In the genomic region with DNA sequence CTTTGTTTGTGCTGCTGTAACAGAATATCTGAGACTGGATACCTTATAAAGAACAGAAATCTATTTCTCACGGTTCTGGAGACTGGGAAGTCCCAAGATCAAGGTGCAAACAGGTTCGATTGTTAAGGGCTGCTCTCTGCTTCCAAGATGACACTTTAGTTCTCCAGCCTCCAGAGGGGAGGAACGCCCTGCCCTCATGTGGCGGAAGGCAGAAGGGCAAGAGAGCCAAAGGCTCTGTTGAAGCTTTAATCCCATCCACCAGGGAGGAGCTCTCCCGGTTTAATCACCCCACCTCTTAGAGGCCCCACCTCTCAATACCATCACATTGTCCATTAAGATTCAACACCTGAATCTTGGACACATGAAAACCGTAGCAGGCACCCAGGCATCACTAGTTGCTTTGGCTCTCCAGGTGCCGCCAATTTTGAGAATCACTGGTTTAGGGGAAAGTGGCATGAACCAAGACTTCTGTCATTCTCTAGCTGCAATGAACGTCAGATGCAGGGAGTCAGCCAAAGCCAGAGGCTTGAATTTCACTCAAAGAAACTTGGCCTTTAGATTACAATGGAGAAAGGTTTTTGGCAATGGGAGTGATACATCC, we compare ENCODE assay signal across 8 cellular contexts. TPM values are rescaled to one million over a fixed set of nuclear protein-coding genes. Genes with fewer than 3 reads are reported as not detected.
DNase-seq lines count a peak whose midpoint lies in the region; ATAC-seq, FAIRE-seq and TF ChIP-seq lines count a peak whose summit lies in the region.

No MANE protein-coding gene starts in this region.

- H3K27ac Mint-ChIP-seq in stimulated activated effector memory CD8-positive, alpha-beta T cell treated with anti-CD3 and anti-CD28 coated beads, Interleukin-12 subunit alpha, Interleukin-12 subunit beta, amount 100 ng/mL, for 72 hours, result no peak overlapping the region

- POLR2A ChIA-PET in GM12878 (lab: Charles Lee), result interaction anchor here (0.8 to 1.3 kb wide), 2 partner anchors 8 to 135 kb away, joined by 3 to 5 read pairs; no protein-coding TSS in a partner anchor

- H3K9ac ChIP-seq in GM12878 (ENCODE audit: control insufficient read depth, insufficient read depth, low read length), result no peak overlapping the region

- no peak overlapping the region for H3K27ac ChIP-seq in GM12878 (ENCODE audit: control insufficient read depth, insufficient read depth)

- BruUV-seq in GM12878 (replicated peaks; lab: Mats Ljungman, UMichigan), result no TSS peak

- H2AFZ ChIP-seq in GM12878 (ENCODE audit: control insufficient read depth, low read depth, low read length), result no peak overlapping the region

- RAD21 ChIA-PET in GM12878 (lab: Charles Lee; ENCODE audit: unreplicated experiment), result interaction anchor here (0.5 to 2.6 kb wide), 8 partner anchors 103 to 532 kb away, joined by 3 to 37 read pairs (median 3); no protein-coding TSS in a partner anchor

- H3K4me2 ChIP-seq in GM12878 (ENCODE audit: control insufficient read depth, insufficient read depth), result no peak overlapping the region

- H3K36me3 ChIP-seq in GM12878 (ENCODE audit: control insufficient read depth in 2 of 2, insufficient read depth in 2 of 2, low read length in 1 of 2), result no peaks in the 10 kb centered on the region

- intact Hi-C loops in GM12878 (cut with micrococcal nuclease; ENCODE audit: unreplicated experiment) (loop anchor here (1.0 kb wide), 1 partner anchor 135 kb away; no protein-coding TSS in a partner anchor), left colon (cut with DNase I, micrococcal nuclease) (no loop called here)

- H3K4me1 Mint-ChIP-seq in stimulated activated effector memory CD8-positive, alpha-beta T cell treated with anti-CD3 and anti-CD28 coated beads, Interleukin-12 subunit alpha, Interleukin-12 subunit beta, amount 100 ng/mL, for 72 hours, result peaks cover 13% of the 10 kb centered on the region

- peak; percentile 72 for TF ChIP-seq RAD21 in GM12878 (IDR thresholded peaks at IDR 0.05; ENCODE audit: insufficient read depth, low read depth, low read length)

- no peaks in the 10 kb centered on the region for H3K9me3 ChIP-seq in GM12878 (replicated peaks; ENCODE audit: control insufficient read depth, insufficient read depth, low read length)

- in situ Hi-C loops in GM12878 (cut with MboI), result no loop called here

- no peak for FAIRE-seq in GM12878 (lab: Jason Lieb, UNC)

- no peaks in the 10 kb centered on the region for H3K4me1 ChIP-seq in GM12878 (ENCODE audit: control insufficient read depth, insufficient read depth, low read length)

- no peaks in the 10 kb centered on the region for H4K20me1 ChIP-seq in GM12878 (ENCODE audit: control insufficient read depth, insufficient read depth)

- no peaks in the 10 kb centered on the region for H3K27me3 ChIP-seq in GM12878 (replicated peaks in 1 of 2; ENCODE audit: control insufficient read depth in 2 of 2, insufficient read depth in 2 of 2, low read length in 1 of 2)

- peak; percentile 67 to 77 (median 69) for TF ChIP-seq CTCF in GM12878 (IDR thresholded peaks at IDR 0.05 in 2 of 3, conservative IDR thresholded peaks at IDR 0.05 in 1 of 3; ENCODE audit: control insufficient read depth in 2 of 3, extremely low read depth in 1 of 3, insufficient read depth in 1 of 3, low read depth in 3 of 3, low read length in 3 of 3)

- H3K36me3 Mint-ChIP-seq in stimulated activated effector memory CD8-positive, alpha-beta T cell treated with anti-CD3 and anti-CD28 coated beads, Interleukin-12 subunit alpha, Interleukin-12 subunit beta, amount 100 ng/mL, for 72 hours, result no peaks in the 10 kb centered on the region

- H3K79me2 ChIP-seq in GM12878 (ENCODE audit: control insufficient read depth, insufficient read depth, low read length), result no peaks in the 10 kb centered on the region

- DNase-seq in NCI-H748 (lab: John Stamatoyannopoulos, UW; ENCODE audit: unreplicated experiment) (peak; percentile 52), NCI-H748 treated with DMSO at 0.1 percent for 48 hours (lab: John Stamatoyannopoulos, UW) (no peak), SW480 (ENCODE audit: low spot score) (peak; percentile 49), GM12878 (ENCODE audit: low read depth, low spot score) (no peak), left colon (peak; percentile 41 to 64)
- DNase-seq in stimulated activated effector memory CD8-positive, alpha-beta T cell treated with anti-CD3 and anti-CD28 coated beads, Interleukin-12 subunit alpha, Interleukin-12 subunit beta, amount 100 ng/mL, for 72 hours (ENCODE audit: low spot score in 2 of 2), result peak in 1 of 2 donors; percentile 52

- TF ChIP-seq EP300 in GM12878 (IDR thresholded peaks at IDR 0.05; ENCODE audit: borderline replicate concordance in 1 of 2, control insufficient read depth in 1 of 2, low read depth in 2 of 2, low read length in 2 of 2), result no peak

- H3K4me3 Mint-ChIP-seq in stimulated activated effector memory CD8-positive, alpha-beta T cell treated with anti-CD3 and anti-CD28 coated beads, Interleukin-12 subunit alpha, Interleukin-12 subunit beta, amount 100 ng/mL, for 72 hours, result no peak overlapping the region

- ATAC-seq in HG03460 (IDR thresholded peaks at IDR 0.05; ENCODE audit: unreplicated experiment) (peak; percentile 70), GM12878 (peak; percentile 91), left colon (peak; percentile 85), HG03097 (IDR thresholded peaks at IDR 0.05; ENCODE audit: low FRiP score, unreplicated experiment) (no peak)
- ATAC-seq in stimulated activated effector memory CD8-positive, alpha-beta T cell treated with anti-CD3 and anti-CD28 coated beads, Interleukin-12 subunit alpha, Interleukin-12 subunit beta, amount 100 ng/mL, for 72 hours, result peak; percentile 65

- H3K9me3 Mint-ChIP-seq in stimulated activated effector memory CD8-positive, alpha-beta T cell treated with anti-CD3 and anti-CD28 coated beads, Interleukin-12 subunit alpha, Interleukin-12 subunit beta, amount 100 ng/mL, for 72 hours, result no peaks in the 10 kb centered on the region

- 14% methylated on average over 8 of the region's 8 CpGs for WGBS in GM12878 (ENCODE audit: insufficient coverage, insufficient replicate concordance, low lambda C conversion rate, missing lambda C conversion rate)

- CTCF ChIA-PET in GM12878 (lab: Yijun Ruan, JAX), result interaction anchor here (0.6 to 3.6 kb wide), 12 partner anchors 8 to 532 kb away, joined by 3 to 68 read pairs (median 4); no protein-coding TSS in a partner anchor

- TF ChIP-seq POLR2A in GM12878 (IDR thresholded peaks at IDR 0.05; ENCODE audit: low read depth, low read length), result no peak

- no peak overlapping the region for H3K4me3 ChIP-seq in GM12878

- SMC1A ChIA-PET in GM12878 (lab: Charles Lee; ENCODE audit: uncharacterized antibody, unreplicated experiment), result interaction anchor here (0.8 to 3.0 kb wide), 5 partner anchors 104 to 139 kb away, joined by 3 to 42 read pairs (median 6); no protein-coding TSS in a partner anchor

TF ChIP-seq in GM12878, 131 proteins besides CTCF, POLR2A, EP300 and RAD21:
- TF ChIP-seq SMC3 (IDR thresholded peaks at IDR 0.05; ENCODE audit: borderline replicate concordance, low read length) (peak; percentile 41; the same call in 1 of the 2 replicates), YY1 (IDR thresholded peaks at IDR 0.05; ENCODE audit: low read depth, low read length) (0 out of 2 replicates have a peak, but pooled peaks have one; percentile 35)
- TF ChIP-seq, protein P1, sequence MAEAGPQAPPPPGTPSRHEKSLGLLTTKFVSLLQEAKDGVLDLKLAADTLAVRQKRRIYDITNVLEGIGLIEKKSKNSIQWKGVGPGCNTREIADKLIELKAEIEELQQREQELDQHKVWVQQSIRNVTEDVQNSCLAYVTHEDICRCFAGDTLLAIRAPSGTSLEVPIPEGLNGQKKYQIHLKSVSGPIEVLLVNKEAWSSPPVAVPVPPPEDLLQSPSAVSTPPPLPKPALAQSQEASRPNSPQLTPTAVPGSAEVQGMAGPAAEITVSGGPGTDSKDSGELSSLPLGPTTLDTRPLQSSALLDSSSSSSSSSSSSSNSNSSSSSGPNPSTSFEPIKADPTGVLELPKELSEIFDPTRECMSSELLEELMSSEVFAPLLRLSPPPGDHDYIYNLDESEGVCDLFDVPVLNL (IDR thresholded peaks at IDR 0.05; ENCODE audit: low read depth, low read length), result no peak
- TF ChIP-seq, protein P2, sequence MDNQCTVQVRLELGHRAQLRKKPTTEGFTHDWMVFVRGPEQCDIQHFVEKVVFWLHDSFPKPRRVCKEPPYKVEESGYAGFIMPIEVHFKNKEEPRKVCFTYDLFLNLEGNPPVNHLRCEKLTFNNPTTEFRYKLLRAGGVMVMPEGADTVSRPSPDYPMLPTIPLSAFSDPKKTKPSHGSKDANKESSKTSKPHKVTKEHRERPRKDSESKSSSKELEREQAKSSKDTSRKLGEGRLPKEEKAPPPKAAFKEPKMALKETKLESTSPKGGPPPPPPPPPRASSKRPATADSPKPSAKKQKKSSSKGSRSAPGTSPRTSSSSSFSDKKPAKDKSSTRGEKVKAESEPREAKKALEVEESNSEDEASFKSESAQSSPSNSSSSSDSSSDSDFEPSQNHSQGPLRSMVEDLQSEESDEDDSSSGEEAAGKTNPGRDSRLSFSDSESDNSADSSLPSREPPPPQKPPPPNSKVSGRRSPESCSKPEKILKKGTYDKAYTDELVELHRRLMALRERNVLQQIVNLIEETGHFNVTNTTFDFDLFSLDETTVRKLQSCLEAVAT (IDR thresholded peaks at IDR 0.05), result 0 out of 2 replicates have a peak, but pooled peaks have one; percentile 46

RNA-seq across cellular contexts. Expression of a gene that starts 15.6 kb away (rescaled TPM):
- total RNA-seq in GM12878 (2013; cell fraction: nucleolus; rRNA removed), result not detected in 2 replicates
- total RNA-seq in GM12878 (2014; rRNA removed), result 0.34 TPM in 1 of 2 replicates, not detected in the other
- total RNA-seq in GM12878 (2014; rRNA removed; fragmentation: Illumina TruSeq; extraction: Trizol), result not detected in 2 replicates
- total RNA-seq in GM12878 (2021), result 0.45 and 0.59 TPM in 2 replicates
- 0.13 TPM for polyA plus RNA-seq in GM12878 (2011; ENCODE audit: low read depth)
- polyA plus RNA-seq in GM12878 (2011; rRNA removed), result 0.09 and 0.14 TPM in 2 replicates
- 0.13 and 0.27 TPM in 2 replicates for polyA plus RNA-seq in GM12878 (2011; cell fraction: cytosol; rRNA removed)
- not detected in 2 replicates for polyA plus RNA-seq in GM12878 (2011; cell fraction: nucleus; rRNA removed)
- polyA plus RNA-seq in GM12878 (2012), result 0.16 and 0.29 TPM in 2 replicates
- polyA plus RNA-seq in GM12878 (2014; fragmentation: Illumina TruSeq; extraction: Trizol), result 0.13 TPM in 1 of 2 replicates, not detected in the other
- under 1 TPM; 0.13 to 0.53 TPM for polyA plus RNA-seq in GM12878 (2014; fragmentation: Nextera tagmentation; extraction: Ambion mirVana)
- polyA plus RNA-seq in GM12878 (2014; rRNA removed), result 0.46 TPM in 1 of 2 replicates, not detected in the other
- under 1 TPM; 0.33 to 0.48 TPM for polyA plus RNA-seq in GM12878 (2016; fragmentation: Nextera tagmentation; extraction: Ambion mirVana)
- 0.15 TPM in 1 of 2 replicates, not detected in the other for polyA minus RNA-seq in GM12878 (2011; rRNA and poly(A)+ RNA removed)
- 0.94 TPM in 1 of 2 replicates, not detected in the other for polyA minus RNA-seq in GM12878 (2011; cell fraction: cytosol; rRNA and poly(A)+ RNA removed)
- not detected in 2 replicates for polyA minus RNA-seq in GM12878 (2011; cell fraction: nucleus; rRNA and poly(A)+ RNA removed)
- 100 to 1,000 TPM in 1 of 2 donors, 10 to 100 TPM in 1; 24.8 to 175 TPM for total RNA-seq in left colon

Comparison
In these comparisons a context has a peak if more than half of its experiments do, and no peak if none do; other contexts are left out.
1. DNase-seq: peak in NCI-H748 (single experiment), SW480 (single experiment) and left colon (2 of 2); none in NCI-H748 treated with DMSO at 0.1 percent for 48 hours (single experiment) and GM12878 (single experiment).
2. RNA of a gene that starts 15.6 kb away (total RNA-seq): 24.8 to 175 TPM in left colon; 0.34 to 0.59 TPM in GM12878; every median in the first group is over 10 times any median in the second.